In the genomic region with DNA sequence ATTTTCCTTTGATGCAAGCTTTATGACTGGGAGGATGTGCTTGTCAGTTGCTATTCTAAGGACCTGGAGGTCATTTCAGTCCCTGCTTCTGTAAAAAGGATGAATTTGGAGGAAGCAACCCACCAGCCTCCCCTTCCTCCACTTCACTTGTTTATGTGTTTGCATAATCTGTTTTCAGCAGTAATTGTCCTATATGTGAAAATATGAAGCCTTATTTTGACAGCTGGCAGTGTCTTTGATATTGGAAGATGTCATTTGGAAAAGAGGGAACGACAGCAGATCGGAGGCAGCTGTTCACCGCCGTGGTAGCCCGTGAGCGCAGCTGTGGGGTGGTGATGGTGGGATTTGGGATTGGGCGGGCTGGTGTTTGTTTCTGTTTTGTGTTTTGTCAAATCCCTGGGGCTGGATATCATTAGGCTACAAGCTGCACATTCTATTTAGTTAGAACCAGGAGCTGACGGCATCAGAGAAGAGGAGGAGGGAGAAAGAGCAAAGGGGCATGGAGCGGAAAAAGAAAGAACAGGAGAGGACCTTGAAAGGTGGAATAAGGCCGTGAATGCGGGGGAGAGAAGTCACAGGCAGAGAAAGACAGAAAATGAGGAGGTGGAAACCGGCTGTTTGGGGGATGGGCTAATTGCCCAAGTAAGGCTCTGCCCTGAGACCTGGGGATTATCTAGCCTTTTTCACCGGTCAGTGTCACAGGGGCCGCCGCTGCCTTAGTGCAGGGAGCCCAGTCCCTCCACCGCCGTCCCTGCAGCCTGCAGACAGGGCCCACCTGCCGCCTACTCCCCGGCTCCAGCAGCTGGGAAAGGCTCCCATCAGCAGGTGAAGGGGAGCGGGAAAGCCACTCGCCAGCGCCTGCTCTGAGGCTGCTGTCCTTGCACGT, we compare ENCODE assay signal across 9 cellular contexts.
DNase-seq lines count a peak whose midpoint lies in the region; ATAC-seq and TF ChIP-seq lines count a peak whose summit lies in the region.
"Had no signal": no experiment of that assay in that cellular context is flagged by ENCODE, and none has a peak within 500 bp of the region (broad histone marks: within the 10 kb centered on the region; RNA-seq: fewer than 3 reads in every experiment).

No MANE protein-coding gene starts in this region.

- H3K9me3 ChIP-seq in liver (ENCODE audit: control insufficient read depth in 4 of 4, low read length in 3 of 4), result no peaks in the 10 kb centered on the region
- H3K9me3 ChIP-seq in subcutaneous abdominal adipose tissue (ENCODE audit: control insufficient read depth in 5 of 5, low read length in 5 of 5), result peaks cover 0 to 5% (median 0%) of the 10 kb centered on the region in 5 donors
- H3K9me3 ChIP-seq in naive thymus-derived CD4-positive, alpha-beta T cell (ENCODE audit: control insufficient read depth in 2 of 3, low read length in 3 of 3), result no peaks in the 10 kb centered on the region

- H3K27ac ChIP-seq in caudate nucleus (ENCODE audit: low read depth, low read length) (peak overlapping the region; percentile 83), liver (ENCODE audit: low read depth in 1 of 2, low read length in 2 of 2) (no peak overlapping the region), subcutaneous abdominal adipose tissue (ENCODE audit: low read depth, low read length) (no peak overlapping the region)
- H3K27ac ChIP-seq in naive thymus-derived CD4-positive, alpha-beta T cell (ENCODE audit: low read depth, low read length), result no peak overlapping the region
- H3K27ac ChIP-seq: SK-N-MC had no signal

- ATAC-seq in naive thymus-derived CD4-positive, alpha-beta T cell, result no peak
- ATAC-seq in GM21737 (IDR thresholded peaks at IDR 0.05; ENCODE audit: unreplicated experiment) (no peak), GM19395 (IDR thresholded peaks at IDR 0.05; ENCODE audit: unreplicated experiment) (no peak)

- TF ChIP-seq CTCF in liver (IDR thresholded peaks at IDR 0.05; ENCODE audit: low read depth, low read length, missing input control), result no peak

- H3K9me3 Mint-ChIP-seq in naive thymus-derived CD4-positive, alpha-beta T cell, result peaks cover 0 to 4% (median 0%) of the 10 kb centered on the region in 11 donors

- H3K4me3 ChIP-seq in liver (ENCODE audit: low read depth in 1 of 3, low read length in 3 of 3), result peak overlapping the region in 2 of 3 donors; percentile 29 to 32
- H3K4me3 ChIP-seq in subcutaneous abdominal adipose tissue (ENCODE audit: low read depth in 1 of 5, low read length in 5 of 5), result peak overlapping the region; percentile 3 to 49 (median 36)
- no peak overlapping the region for H3K4me3 ChIP-seq in naive thymus-derived CD4-positive, alpha-beta T cell (ENCODE audit: low read length)
- H3K4me3 ChIP-seq: SK-N-MC had no signal

- no peak overlapping the region for H3K27ac Mint-ChIP-seq in naive thymus-derived CD4-positive, alpha-beta T cell

- WGBS in liver, result 44% methylated on average over 23 of the region's 23 CpGs

- H3K4me1 Mint-ChIP-seq in naive thymus-derived CD4-positive, alpha-beta T cell, result peaks cover 0 to 3% (median 0%) of the 10 kb centered on the region in 7 donors

- intact Hi-C loops in naive thymus-derived CD4-positive, alpha-beta T cell (cut with micrococcal nuclease), result no loop called here

- no peak for TF ChIP-seq RAD21 in liver (IDR thresholded peaks at IDR 0.05)

- H3K9ac ChIP-seq in liver (ENCODE audit: low read depth in 1 of 2, low read length in 2 of 2) (no peak overlapping the region), subcutaneous abdominal adipose tissue (ENCODE audit: low read length in 5 of 5) (peak overlapping the region in 1 of 5 donors; percentile 13)

- no peaks in the 10 kb centered on the region for H3K36me3 Mint-ChIP-seq in naive thymus-derived CD4-positive, alpha-beta T cell

- peaks cover 6 to 52% (median 18%) of the 10 kb centered on the region in 5 donors for H3K27me3 Mint-ChIP-seq in naive thymus-derived CD4-positive, alpha-beta T cell

- peak overlapping the region in 1 of 10 donors; percentile 24 for H3K4me3 Mint-ChIP-seq in naive thymus-derived CD4-positive, alpha-beta T cell

- POLR2A ChIA-PET in naive thymus-derived CD4-positive, alpha-beta T cell (lab: Charles Lee), result no interaction called here

- H3K27me3 ChIP-seq in liver (ENCODE audit: control insufficient read depth in 4 of 4, insufficient read depth in 4 of 4, low read length in 3 of 4) (no peaks in the 10 kb centered on the region), subcutaneous abdominal adipose tissue (ENCODE audit: control insufficient read depth in 5 of 5, insufficient read depth in 4 of 5, low read length in 5 of 5) (peaks cover 3 to 7% (median 5%) of the 10 kb centered on the region in 5 donors)
- H3K27me3 ChIP-seq in naive thymus-derived CD4-positive, alpha-beta T cell (ENCODE audit: control insufficient read depth in 2 of 2, insufficient read depth in 2 of 2, low read length in 2 of 2), result no peaks in the 10 kb centered on the region

- H3K4me1 ChIP-seq in liver (ENCODE audit: control insufficient read depth in 4 of 4, insufficient read depth in 4 of 4, low read length in 3 of 4) (peaks cover 0 to 4% (median 3%) of the 10 kb centered on the region in 4 donors), subcutaneous abdominal adipose tissue (ENCODE audit: control insufficient read depth in 5 of 5, insufficient read depth in 5 of 5, low read length in 5 of 5) (peaks cover 5 to 24% (median 14%) of the 10 kb centered on the region in 5 donors)
- no peaks in the 10 kb centered on the region for H3K4me1 ChIP-seq in naive thymus-derived CD4-positive, alpha-beta T cell (ENCODE audit: control insufficient read depth in 2 of 2, insufficient read depth in 2 of 2, low read length in 2 of 2)

- DNase-seq in NCI-H1694 (lab: John Stamatoyannopoulos, UW), result peak; percentile 74
- DNase-seq in caudate nucleus (lab: John Stamatoyannopoulos, UW), result peak in 24 of 61 donors; percentile 18 to 74 (median 48)
- DNase-seq in naive thymus-derived CD4-positive, alpha-beta T cell, result no peak
- no peak for DNase-seq in HuH-7 (ENCODE audit: low spot score)

- H3K36me3 ChIP-seq in liver (ENCODE audit: control insufficient read depth in 4 of 4, insufficient read depth in 3 of 4, low read depth in 1 of 4, low read length in 3 of 4) (no peaks in the 10 kb centered on the region), subcutaneous abdominal adipose tissue (ENCODE audit: control insufficient read depth in 5 of 5, insufficient read depth in 5 of 5, low read length in 5 of 5) (no peaks in the 10 kb centered on the region)
- no peaks in the 10 kb centered on the region for H3K36me3 ChIP-seq in naive thymus-derived CD4-positive, alpha-beta T cell (ENCODE audit: control insufficient read depth in 2 of 3, insufficient read depth in 3 of 3, low read length in 3 of 3)

- CTCF ChIA-PET in naive thymus-derived CD4-positive, alpha-beta T cell (lab: Charles Lee), result no interaction called here

TF ChIP-seq in liver, 16 proteins besides CTCF, POLR2A, EP300 and RAD21 (continues in another document):
- no peak for TF ChIP-seq FOXA1 (IDR thresholded peaks at IDR 0.05)
- TF ChIP-seq SP1 (IDR thresholded peaks at IDR 0.05), result no peak
- TF ChIP-seq, protein P1, sequence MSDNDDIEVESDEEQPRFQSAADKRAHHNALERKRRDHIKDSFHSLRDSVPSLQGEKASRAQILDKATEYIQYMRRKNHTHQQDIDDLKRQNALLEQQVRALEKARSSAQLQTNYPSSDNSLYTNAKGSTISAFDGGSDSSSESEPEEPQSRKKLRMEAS (IDR thresholded peaks at IDR 0.05), result no peak
- no peak for TF ChIP-seq HNF4A (conservative IDR thresholded peaks at IDR 0.05)
- no peak for TF ChIP-seq EGR1 (IDR thresholded peaks at IDR 0.05; ENCODE audit: low read depth in 2 of 2)
- TF ChIP-seq, protein P2, sequence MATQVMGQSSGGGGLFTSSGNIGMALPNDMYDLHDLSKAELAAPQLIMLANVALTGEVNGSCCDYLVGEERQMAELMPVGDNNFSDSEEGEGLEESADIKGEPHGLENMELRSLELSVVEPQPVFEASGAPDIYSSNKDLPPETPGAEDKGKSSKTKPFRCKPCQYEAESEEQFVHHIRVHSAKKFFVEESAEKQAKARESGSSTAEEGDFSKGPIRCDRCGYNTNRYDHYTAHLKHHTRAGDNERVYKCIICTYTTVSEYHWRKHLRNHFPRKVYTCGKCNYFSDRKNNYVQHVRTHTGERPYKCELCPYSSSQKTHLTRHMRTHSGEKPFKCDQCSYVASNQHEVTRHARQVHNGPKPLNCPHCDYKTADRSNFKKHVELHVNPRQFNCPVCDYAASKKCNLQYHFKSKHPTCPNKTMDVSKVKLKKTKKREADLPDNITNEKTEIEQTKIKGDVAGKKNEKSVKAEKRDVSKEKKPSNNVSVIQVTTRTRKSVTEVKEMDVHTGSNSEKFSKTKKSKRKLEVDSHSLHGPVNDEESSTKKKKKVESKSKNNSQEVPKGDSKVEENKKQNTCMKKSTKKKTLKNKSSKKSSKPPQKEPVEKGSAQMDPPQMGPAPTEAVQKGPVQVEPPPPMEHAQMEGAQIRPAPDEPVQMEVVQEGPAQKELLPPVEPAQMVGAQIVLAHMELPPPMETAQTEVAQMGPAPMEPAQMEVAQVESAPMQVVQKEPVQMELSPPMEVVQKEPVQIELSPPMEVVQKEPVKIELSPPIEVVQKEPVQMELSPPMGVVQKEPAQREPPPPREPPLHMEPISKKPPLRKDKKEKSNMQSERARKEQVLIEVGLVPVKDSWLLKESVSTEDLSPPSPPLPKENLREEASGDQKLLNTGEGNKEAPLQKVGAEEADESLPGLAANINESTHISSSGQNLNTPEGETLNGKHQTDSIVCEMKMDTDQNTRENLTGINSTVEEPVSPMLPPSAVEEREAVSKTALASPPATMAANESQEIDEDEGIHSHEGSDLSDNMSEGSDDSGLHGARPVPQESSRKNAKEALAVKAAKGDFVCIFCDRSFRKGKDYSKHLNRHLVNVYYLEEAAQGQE (IDR thresholded peaks at IDR 0.05), result no peak
- no peak for TF ChIP-seq TAF1 (conservative IDR thresholded peaks at IDR 0.05)
- TF ChIP-seq, protein P3, sequence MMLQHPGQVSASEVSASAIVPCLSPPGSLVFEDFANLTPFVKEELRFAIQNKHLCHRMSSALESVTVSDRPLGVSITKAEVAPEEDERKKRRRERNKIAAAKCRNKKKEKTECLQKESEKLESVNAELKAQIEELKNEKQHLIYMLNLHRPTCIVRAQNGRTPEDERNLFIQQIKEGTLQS (IDR thresholded peaks at IDR 0.05), result no peak
- no peak for TF ChIP-seq NR2F2 (IDR thresholded peaks at IDR 0.05)
- no peak for TF ChIP-seq GABPA (IDR thresholded peaks at IDR 0.05 in 1 of 2, conservative IDR thresholded peaks at IDR 0.05 in 1 of 2)
- TF ChIP-seq RXRA (IDR thresholded peaks at IDR 0.05), result no peak
- no peak for TF ChIP-seq YY1 (IDR thresholded peaks at IDR 0.05)
